ENCODE assay signal across 15 cellular contexts in the genomic region with DNA sequence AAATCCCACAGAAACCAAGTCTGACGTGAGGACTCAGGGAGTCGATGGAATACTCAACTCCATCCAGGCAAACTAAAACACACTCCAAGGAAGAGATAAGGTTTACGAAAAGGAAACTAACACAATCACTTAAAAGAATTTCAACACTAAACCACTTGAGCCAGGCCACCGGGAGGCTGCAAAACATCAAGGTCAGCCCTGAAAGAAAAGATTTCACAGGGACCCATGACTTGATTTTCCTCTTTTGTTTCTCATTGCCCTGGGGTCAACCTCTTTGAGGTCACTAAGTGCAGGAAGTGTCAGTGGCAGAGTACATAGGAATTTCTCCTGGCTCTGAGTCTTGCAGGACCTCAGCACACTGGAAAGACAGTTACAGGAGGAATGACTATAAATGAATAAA.
DNase-seq lines count a peak whose midpoint lies in the region; ATAC-seq and TF ChIP-seq lines count a peak whose summit lies in the region.
"Had no signal": no experiment of that assay in that cellular context is flagged by ENCODE, and none has a peak within 500 bp of the region (broad histone marks: within the 10 kb centered on the region; RNA-seq: fewer than 3 reads in every experiment).

No MANE protein-coding gene starts in this region.

- H3K4me1 Mint-ChIP-seq in progenitor cell of endocrine pancreas (ENCODE audit: low read depth) = peaks cover 6% of the 10 kb centered on the region

- no peaks in the 10 kb centered on the region for H3F3A ChIP-seq in GM23248 (ENCODE audit: insufficient read depth)

- peak overlapping the region; percentile 54 for H3K27ac Mint-ChIP-seq in progenitor cell of endocrine pancreas
- H3K27ac Mint-ChIP-seq: activated CD4-positive, alpha-beta T cell treated with anti-CD3 and anti-CD28 coated beads, Interleukin-2, amount 10 ng/mL, durations not matched to agents 7 days and 5 days had no signal

- no peak for TF ChIP-seq CTCF in ascending aorta (IDR thresholded peaks at IDR 0.05)
- TF ChIP-seq CTCF in right atrium auricular region (IDR thresholded peaks at IDR 0.05) = no peak
- TF ChIP-seq CTCF in progenitor cell of endocrine pancreas (IDR thresholded peaks at IDR 0.05; ENCODE audit: unreplicated experiment) = no peak

- H3K9me3 Mint-ChIP-seq in progenitor cell of endocrine pancreas (ENCODE audit: low read depth) = peaks cover 6% of the 10 kb centered on the region
- H3K9me3 Mint-ChIP-seq: activated CD4-positive, alpha-beta T cell treated with anti-CD3 and anti-CD28 coated beads, Interleukin-2, amount 10 ng/mL, durations not matched to agents 7 days and 5 days had no signal

- H3K36me3 Mint-ChIP-seq in progenitor cell of endocrine pancreas (ENCODE audit: insufficient read depth) = peaks cover 1% of the 10 kb centered on the region

- no peak overlapping the region for H3K9ac ChIP-seq in GM23248

- H3K4me3 ChIP-seq in GM23248 (no peak overlapping the region), ascending aorta (peak overlapping the region in 1 of 2 donors; percentile 1), right atrium auricular region (no peak overlapping the region)
- H3K4me3 ChIP-seq: SJSA1 had no signal

- no peaks in the 10 kb centered on the region for H3K27me3 ChIP-seq in GM23248 (replicated peaks; ENCODE audit: insufficient read depth)
- no peaks in the 10 kb centered on the region for H3K27me3 ChIP-seq in ascending aorta
- H3K27me3 ChIP-seq in right atrium auricular region = no peaks in the 10 kb centered on the region
- H3K27me3 ChIP-seq: SJSA1 had no signal

- H3K9me3 ChIP-seq in GM23248 (ENCODE audit: low read depth) (no peaks in the 10 kb centered on the region), ascending aorta (no peaks in the 10 kb centered on the region), right atrium auricular region (no peaks in the 10 kb centered on the region)
- H3K9me3 ChIP-seq: SJSA1 had no signal

- in situ Hi-C loops in GM23248 (cut with MboI) = no loop called here

- H3K4me3 Mint-ChIP-seq in progenitor cell of endocrine pancreas (ENCODE audit: low read depth) = no peak overlapping the region
- H3K4me3 Mint-ChIP-seq: activated CD4-positive, alpha-beta T cell treated with anti-CD3 and anti-CD28 coated beads, Interleukin-2, amount 10 ng/mL, durations not matched to agents 7 days and 5 days had no signal

- H3K27me3 Mint-ChIP-seq in progenitor cell of endocrine pancreas = no peaks in the 10 kb centered on the region
- H3K27me3 Mint-ChIP-seq: activated CD4-positive, alpha-beta T cell treated with anti-CD3 and anti-CD28 coated beads, Interleukin-2, amount 10 ng/mL, durations not matched to agents 7 days and 5 days had no signal

- no peak for ATAC-seq in HG02938 (IDR thresholded peaks at IDR 0.05; ENCODE audit: unreplicated experiment)

- 73 to 80% methylated on average over 4 of the region's 4 CpGs for WGBS in GM23248 (ENCODE audit: low coverage in 1 of 2, low lambda C conversion rate in 2 of 2, missing lambda C conversion rate in 2 of 2), 2 experiments

- H3K36me3 ChIP-seq in GM23248 (ENCODE audit: low read depth) = no peaks in the 10 kb centered on the region
- H3K36me3 ChIP-seq in ascending aorta = no peaks in the 10 kb centered on the region
- H3K36me3 ChIP-seq in right atrium auricular region = no peaks in the 10 kb centered on the region
- H3K36me3 ChIP-seq: SJSA1 had no signal

- H3K9me2 ChIP-seq in GM23248 (ENCODE audit: insufficient read depth) = no peaks in the 10 kb centered on the region

- H3K27ac ChIP-seq in GM23248 (no peak overlapping the region), ascending aorta (peak overlapping the region; percentile 55 to 84), right atrium auricular region (peak overlapping the region; percentile 26 to 46)
- H3K27ac ChIP-seq: SJSA1 had no signal

- intact Hi-C loops in ascending aorta (cut with DNase I) = no loop called here

- DNase-seq in GM23248 (no peak), ascending aorta (ENCODE audit: low spot score in 2 of 2) (peak in 1 of 2 donors; percentile 69), right atrium auricular region (ENCODE audit: low spot score) (peak; percentile 85), progenitor cell of endocrine pancreas (ENCODE audit: low spot score, unreplicated experiment) (no peak), NCI-H2196 (lab: John Stamatoyannopoulos, UW; ENCODE audit: unreplicated experiment) (no peak), SKM-1 (lab: John Stamatoyannopoulos, UW; ENCODE audit: unreplicated experiment) (no peak)
- no peak for DNase-seq in activated CD4-positive, alpha-beta T cell treated with anti-CD3 and anti-CD28 coated beads, Interleukin-2, amount 50 U/mL, for 1 hour
- DNase-seq: activated CD4-positive, alpha-beta T cell treated with anti-CD3 and anti-CD28 coated beads, Interleukin-2, amount 10 ng/mL, durations not matched to agents 7 days and 5 days; activated naive CD4-positive, alpha-beta T cell treated with anti-CD3 and anti-CD28 coated beads, Interleukin-2, amount 50 U/mL, for 16 hours; AML-193; GF-D8; Kasumi-1; NCI-H510A treated with DMSO at 0.1 percent for 48 hours had no signal

- H2AFZ ChIP-seq in GM23248 = peak overlapping the region; percentile 23

- H3K4me2 ChIP-seq in GM23248 (ENCODE audit: unreplicated experiment) = no peak overlapping the region

- no peaks in the 10 kb centered on the region for H3K79me2 ChIP-seq in GM23248 (ENCODE audit: insufficient read depth)

- H4K20me1 ChIP-seq in GM23248 (ENCODE audit: insufficient read depth) = no peaks in the 10 kb centered on the region

- 0 out of 2 replicates have a peak, but pooled peaks cover 8% of the 10 kb centered on the region for H3K4me1 ChIP-seq in GM23248 (ENCODE audit: insufficient read depth)
- H3K4me1 ChIP-seq in ascending aorta = peaks cover 0 to 20% of the 10 kb centered on the region in 2 donors
- peaks cover 0 to 7% of the 10 kb centered on the region in 2 donors for H3K4me1 ChIP-seq in right atrium auricular region
